In genomic region chr1:159161001-159161718, GRCh38 we compare ENCODE assay signal across 9 cellular contexts. TPM values are rescaled to one million over a fixed set of nuclear protein-coding genes. Genes with fewer than 3 reads are reported as not detected.
A peak's percentile ranks its signal among the peaks of the same experiment; 100 is the strongest.
DNase-seq lines count a peak whose midpoint lies in the region; ATAC-seq and TF ChIP-seq lines count a peak whose summit lies in the region.
"Had no signal": no experiment of that assay in that cellular context is flagged by ENCODE, and none has a peak within 500 bp of the region (broad histone marks: within the 10 kb centered on the region; RNA-seq: fewer than 3 reads in every experiment).

No MANE protein-coding gene starts in this region.

- TF ChIP-seq POLR2A in adrenal gland (IDR thresholded peaks at IDR 0.05) = no peak

- H3K27me3 ChIP-seq in adrenal gland = peaks cover 18% of the 10 kb centered on the region
- H3K27me3 ChIP-seq: BLaER1 treated with 17β-estradiol and CSF1 and Interleukin-3, amounts not matched to agents 10 nM and 100 nM had no signal

- H3K4me3 ChIP-seq in adrenal gland = no peak overlapping the region
- H3K4me3 ChIP-seq: BLaER1 treated with 17β-estradiol and CSF1 and Interleukin-3, amounts not matched to agents 10 nM and 100 nM had no signal

- H3K9me3 ChIP-seq in adrenal gland (replicated peaks in 1 of 3) = no peaks in the 10 kb centered on the region
- H3K9me3 ChIP-seq: BLaER1 treated with 17β-estradiol and CSF1 and Interleukin-3, amounts not matched to agents 10 nM and 100 nM had no signal

- peak; percentile 78 to 100 (median 99) for TF ChIP-seq CTCF in adrenal gland (IDR thresholded peaks at IDR 0.05)

- no peaks in the 10 kb centered on the region for H3K36me3 ChIP-seq in adrenal gland (replicated peaks in 1 of 2)
- H3K36me3 ChIP-seq: BLaER1 treated with 17β-estradiol and CSF1 and Interleukin-3, amounts not matched to agents 10 nM and 100 nM had no signal

- H3K27ac ChIP-seq in adrenal gland = peak overlapping the region in 4 of 5 donors; percentile 64 to 77 (median 69)
- H3K27ac ChIP-seq: BLaER1 treated with 17β-estradiol and CSF1 and Interleukin-3, amounts not matched to agents 10 nM and 100 nM had no signal

- peak; percentile 20 for DNase-seq in NCI-H146 (lab: John Stamatoyannopoulos, UW)
- DNase-seq in NCI-H146 treated with DMSO at 0.1 percent for 48 hours (lab: John Stamatoyannopoulos, UW; ENCODE audit: unreplicated experiment) = no peak
- DNase-seq in NCI-H1092 treated with DMSO at 0.1 percent for 48 hours (lab: John Stamatoyannopoulos, UW) = peak; percentile 85
- peak; percentile 32 for DNase-seq in T follicular helper cell (ENCODE audit: low read depth)
- DNase-seq in adrenal gland = peak; percentile 80 to 91 (median 86)
- DNase-seq in left ventricle myocardium superior = peak; percentile 70
- peak; percentile 89 for DNase-seq in sciatic nerve (ENCODE audit: low spot score)

- H3K4me1 ChIP-seq in adrenal gland (replicated peaks in 1 of 2) = peaks cover 0 to 7% of the 10 kb centered on the region in 2 donors

- intact Hi-C loops in adrenal gland (cut with DNase I) (loop anchor here (5.0 kb wide), 2 partner anchors 36 to 41 kb away; partner anchors contain the start of gene ACKR1 (in 1 of the 2)), left ventricle myocardium superior (cut with micrococcal nuclease) (loop anchor here (5.0 kb wide), 2 partner anchors 36 to 51 kb away; no protein-coding TSS in a partner anchor), sciatic nerve (cut with DNase I) (loop anchor here (5.0 kb wide), 1 partner anchor 36 kb away; no protein-coding TSS in a partner anchor)

- WGBS in adrenal gland, 4 donors = 2 to 4% (median 4%) methylated on average over 4 of the region's 4 CpGs

- ATAC-seq in HG02642 (IDR thresholded peaks at IDR 0.05; ENCODE audit: poor library complexity, unreplicated experiment) (peak; percentile 97), left ventricle myocardium superior (peak; percentile 99), sciatic nerve (peak; percentile 97)

RNA-seq across cellular contexts. Expression of gene CADM3, which starts 10.3 kb away (rescaled TPM):
- total RNA-seq in adrenal gland (1 to 10 TPM in 5 of 8 donors, under 1 TPM in 2, not detected in 1; 0.83 to 7.8 (median 1.6) TPM), left ventricle myocardium superior (4.8 TPM), sciatic nerve (207 TPM)
- 1 to 10 TPM; 3.3 to 5.9 (median 5.5) TPM for polyA plus RNA-seq in adrenal gland

RNA-seq across cellular contexts. Expression of gene ACKR1, which starts 43.5 kb away (rescaled TPM):
- total RNA-seq in adrenal gland = 10 to 100 TPM in 5 of 8 donors, 1 to 10 TPM in 3; 3.9 to 19.9 (median 11.4) TPM
- polyA plus RNA-seq in adrenal gland = 10 to 100 TPM in 2 of 3 donors, 1 to 10 TPM in 1; 6.8 to 75.0 (median 11.1) TPM
- total RNA-seq in left ventricle myocardium superior = 15.9 TPM
- 156 TPM for total RNA-seq in sciatic nerve

Comparison
In these comparisons a context has a peak if more than half of its experiments do, and no peak if none do; other contexts are left out.
1. RNA of gene CADM3, which starts 10.3 kb away (total RNA-seq): 207 TPM in sciatic nerve (single experiment); 4.8 TPM in left ventricle myocardium superior (single experiment) and 0.83 to 7.8 TPM in adrenal gland; every median in the first group is over 10 times any median in the second.
2. Peak in every context shown above with its lines, with median percentiles within 50 percentile points of each other: ATAC-seq.